ENCODE assay signal across 22 cellular contexts in genomic region chrX:28576117-28576516, GRCh38. TPM values are rescaled to one million over a fixed set of nuclear protein-coding genes. Genes with fewer than 3 reads are reported as not detected.
DNase-seq lines count a peak whose midpoint lies in the region; ATAC-seq, FAIRE-seq and TF ChIP-seq lines count a peak whose summit lies in the region.
"Had no signal": no experiment of that assay in that cellular context is flagged by ENCODE, and none has a peak within 500 bp of the region (broad histone marks: within the 10 kb centered on the region; RNA-seq: fewer than 3 reads in every experiment).

No MANE protein-coding gene starts in this region.

- H3K27me3 Mint-ChIP-seq in neural progenitor cell (ENCODE audit: insufficient read depth, low read depth), result peaks cover 3% of the 10 kb centered on the region
- H3K27me3 Mint-ChIP-seq: CD4-positive, alpha-beta memory T cell had no signal

- peak; percentile 61 for FAIRE-seq in A549 (lab: Jason Lieb, UNC)
- FAIRE-seq: GM12891, GM18507, H1 had no signal

- 13% methylated on average over 3 of the region's 3 CpGs for whole genome bisulfite sequencing in A549 (ENCODE audit: missing lambda C conversion rate)

- H3K27ac ChIP-seq in A549 (no peak overlapping the region), KMS-11 (peak overlapping the region; percentile 62), OCI-LY3 (ENCODE audit: low read length) (no peak overlapping the region), neural progenitor cell (no peak overlapping the region)

- H3K9ac ChIP-seq in KMS-11 (peak overlapping the region; percentile 30; the same call in 1 of the 2 replicates), OCI-LY3 (ENCODE audit: low read length) (no peak overlapping the region), neural progenitor cell (no peak overlapping the region)

- H3K4me1 ChIP-seq in A549, result no peaks in the 10 kb centered on the region
- peaks cover 13% of the 10 kb centered on the region for H3K4me1 ChIP-seq in KMS-11 (ENCODE audit: low read depth, poor library complexity, severe bottlenecking)
- H3K4me1 ChIP-seq in OCI-LY3 (ENCODE audit: low read length), result no peaks in the 10 kb centered on the region
- no peaks in the 10 kb centered on the region for H3K4me1 ChIP-seq in neural progenitor cell

- H3K79me2 ChIP-seq in KMS-11 (ENCODE audit: insufficient read depth, low read depth) (no peaks in the 10 kb centered on the region), OCI-LY3 (ENCODE audit: low read length) (no peaks in the 10 kb centered on the region), neural progenitor cell (ENCODE audit: low read depth) (no peaks in the 10 kb centered on the region)

- H4K20me1 ChIP-seq in KMS-11 (ENCODE audit: insufficient read depth) (no peaks in the 10 kb centered on the region), OCI-LY3 (ENCODE audit: insufficient read depth, low read length) (no peaks in the 10 kb centered on the region), neural progenitor cell (ENCODE audit: low read depth) (no peaks in the 10 kb centered on the region)

- H3K4me2 ChIP-seq in A549 (no peak overlapping the region), KMS-11 (peak overlapping the region; percentile 66), OCI-LY3 (ENCODE audit: low read length) (peak overlapping the region; percentile 14; the same call in 1 of the 2 replicates), neural progenitor cell (no peak overlapping the region)

- no peaks in the 10 kb centered on the region for H3F3A ChIP-seq in neural progenitor cell (ENCODE audit: low read depth)

- H3K27me3 ChIP-seq in KMS-11 (ENCODE audit: insufficient read depth, low read depth) (no peaks in the 10 kb centered on the region), OCI-LY3 (ENCODE audit: low read depth, low read length) (no peaks in the 10 kb centered on the region), neural progenitor cell (no peaks in the 10 kb centered on the region)

- H3K4me3 ChIP-seq in A549 (no peak overlapping the region), KMS-11 (IDR thresholded peaks at IDR 0.05; ENCODE audit: insufficient read depth, low read depth, low read length) (no peak overlapping the region), OCI-LY3 (ENCODE audit: low read length) (no peak overlapping the region), neural progenitor cell (no peak overlapping the region)

- H2AFZ ChIP-seq in KMS-11 (ENCODE audit: low read depth), result peak overlapping the region; percentile 69
- no peak overlapping the region for H2AFZ ChIP-seq in OCI-LY3 (ENCODE audit: low read depth, low read length)
- H2AFZ ChIP-seq in neural progenitor cell (replicated peaks), result peak overlapping the region; percentile 40

- no peak for TF ChIP-seq POLR2A in A549 (IDR thresholded peaks at IDR 0.05; ENCODE audit: low read length)

- TF ChIP-seq EP300 in A549 (IDR thresholded peaks at IDR 0.05), result no peak

- H3K36me3 ChIP-seq in KMS-11 (ENCODE audit: insufficient read depth) (no peaks in the 10 kb centered on the region), OCI-LY3 (replicated peaks; ENCODE audit: low read depth, low read length) (no peaks in the 10 kb centered on the region), neural progenitor cell (no peaks in the 10 kb centered on the region)

- no peaks in the 10 kb centered on the region for H3K4me1 Mint-ChIP-seq in neural progenitor cell
- H3K4me1 Mint-ChIP-seq: CD4-positive, alpha-beta memory T cell had no signal

- no peak for TF ChIP-seq RAD21 in A549 (conservative IDR thresholded peaks at IDR 0.05 in 1 of 2, IDR thresholded peaks at IDR 0.05 in 1 of 2)

- no peak overlapping the region for H3K4me3 Mint-ChIP-seq in neural progenitor cell
- H3K4me3 Mint-ChIP-seq: CD4-positive, alpha-beta memory T cell; HFFc6 had no signal

- POLR2A ChIA-PET in A549 (lab: Yijun Ruan, JAX), result no interaction called here

- CTCF ChIA-PET in A549 (lab: Yijun Ruan, JAX), result no interaction called here

- TF ChIP-seq CTCF in A549 (IDR thresholded peaks at IDR 0.05) (no peak), KMS-11 (conservative IDR thresholded peaks at IDR 0.05; ENCODE audit: low read depth, low read length) (no peak), OCI-LY3 (IDR thresholded peaks at IDR 0.05; ENCODE audit: low read depth, low read length) (no peak), neural progenitor cell (IDR thresholded peaks at IDR 0.05) (no peak)

- no peaks in the 10 kb centered on the region for H3K9me3 ChIP-seq in A549
- no peaks in the 10 kb centered on the region for H3K9me3 ChIP-seq in OCI-LY3 (ENCODE audit: insufficient read depth, low read length)
- peaks cover 3% of the 10 kb centered on the region for H3K9me3 ChIP-seq in neural progenitor cell (ENCODE audit: low read depth)

- H3K27ac Mint-ChIP-seq in neural progenitor cell, result no peak overlapping the region
- H3K27ac Mint-ChIP-seq: CD4-positive, alpha-beta memory T cell; HFFc6 had no signal

- no peak for ATAC-seq in A549

- no peak for DNase-seq in A549 (ENCODE audit: low read depth in 1 of 2, low spot score in 1 of 2)
- no peak for DNase-seq in neural progenitor cell (ENCODE audit: low spot score)
- DNase-seq in GOT3 (lab: John Stamatoyannopoulos, UW), result no peak
- DNase-seq in NCI-H1694 (lab: John Stamatoyannopoulos, UW), result no peak
- no peak for DNase-seq in inferior parietal cortex (ENCODE audit: extremely low spot score)
- DNase-seq in SKM-1 (lab: John Stamatoyannopoulos, UW; ENCODE audit: unreplicated experiment), result no peak
- DNase-seq: 8988T; C1 segment of cervical spinal cord; Calu3; CD4-positive, alpha-beta memory T cell; COR-L47; DMS53; DMS79 treated with DMSO at 0.1 percent for 48 hours; GF-D8; H7; HFFc6 had no signal

- peaks cover 2% of the 10 kb centered on the region for H3K9me3 Mint-ChIP-seq in neural progenitor cell
- H3K9me3 Mint-ChIP-seq: HFFc6 had no signal

- H3K36me3 Mint-ChIP-seq in neural progenitor cell, result no peaks in the 10 kb centered on the region
- H3K36me3 Mint-ChIP-seq: CD4-positive, alpha-beta memory T cell had no signal

TF ChIP-seq in A549, 52 proteins besides CTCF, POLR2A, EP300 and RAD21 (continues in another document):
- TF ChIP-seq PBX3 (IDR thresholded peaks at IDR 0.05) (no peak), HEYL (CRISPR knock-in tag; IDR thresholded peaks at IDR 0.05) (no peak), USF2 (IDR thresholded peaks at IDR 0.05) (no peak), ZNF302 (CRISPR knock-in tag; IDR thresholded peaks at IDR 0.05) (no peak), ATOH8 (CRISPR knock-in tag; IDR thresholded peaks at IDR 0.05; ENCODE audit: low read depth) (no peak), PHF8 (IDR thresholded peaks at IDR 0.05; ENCODE audit: borderline replicate concordance, low read depth) (no peak), HES2 (IDR thresholded peaks at IDR 0.05) (no peak), KDM1A (IDR thresholded peaks at IDR 0.05; ENCODE audit: low read depth) (no peak), HOXB13 (CRISPR knock-in tag; IDR thresholded peaks at IDR 0.05; ENCODE audit: low read depth) (no peak), ZFP36 (IDR thresholded peaks at IDR 0.05; ENCODE audit: borderline replicate concordance, partially characterized antibody) (no peak), FOSL2 (IDR thresholded peaks at IDR 0.05) (no peak), FOSL2 (CRISPR knock-in tag; IDR thresholded peaks at IDR 0.05) (no peak)

RNA-seq across cellular contexts. Expression of gene IL1RAPL1, which starts 11.1 kb away (rescaled TPM):
- polyA plus RNA-seq in A549 (2011; rRNA removed), result not detected in 2 replicates
- polyA plus RNA-seq in A549 (2012; cell fraction: cytosol; rRNA removed), result not detected in 2 replicates
- polyA plus RNA-seq in A549 (2012; cell fraction: nucleus; rRNA removed), result not detected in 2 replicates
- polyA plus RNA-seq in A549 (2017; fragmentation: RNase III; extraction: RNeasy Plus Mini Kit Qiagen cat#74134 plus additional on column Dnase treatment), result not detected in 3 replicates
- not detected in 2 replicates for polyA minus RNA-seq in A549 (2011; rRNA and poly(A)+ RNA removed)
- total RNA-seq in neural progenitor cell (ENCODE audit: low replicate concordance), result 10.7 and 13.4 TPM in 2 replicates
- total RNA-seq: Calu3; CD4-positive, alpha-beta memory T cell; G401; HFFc6 had no signal
- polyA plus RNA-seq: CD4-positive, alpha-beta memory T cell had no signal

Comparison
In these comparisons a context has a peak if more than half of its experiments do, and no peak if none do; other contexts are left out.
1. H3K4me2 ChIP-seq: peak in KMS-11 (single experiment) and OCI-LY3 (single experiment); none in A549 (single experiment) and neural progenitor cell (single experiment).